26 cellular contexts compared by ENCODE assay signal in the genomic region with DNA sequence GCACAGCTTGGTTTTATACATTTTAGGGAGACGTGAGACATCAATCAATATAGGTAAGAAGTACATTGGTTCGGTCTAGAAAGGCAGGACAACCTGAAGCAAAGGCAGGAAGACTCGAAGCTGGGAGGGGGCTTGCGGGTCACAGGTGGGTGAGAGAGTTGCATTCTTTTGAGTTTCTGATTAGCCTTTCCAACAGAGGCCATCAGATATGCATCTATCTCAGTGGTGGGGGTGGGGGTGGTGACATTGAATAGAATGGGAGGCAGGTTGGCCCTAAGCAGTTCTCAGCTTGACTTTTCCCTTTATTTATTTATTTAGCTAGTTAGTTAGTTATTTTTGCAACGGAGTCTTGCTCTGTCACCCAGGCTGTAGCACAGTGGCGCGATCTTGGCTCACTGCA.
A peak's percentile ranks its signal among the peaks of the same experiment; 100 is the strongest.
DNase-seq lines count a peak whose midpoint lies in the region; ATAC-seq, FAIRE-seq and TF ChIP-seq lines count a peak whose summit lies in the region.
"Had no signal": no experiment of that assay in that cellular context is flagged by ENCODE, and none has a peak within 500 bp of the region (broad histone marks: within the 10 kb centered on the region; RNA-seq: fewer than 3 reads in every experiment).

No MANE protein-coding gene starts in this region.

- H3K79me1 ChIP-seq in H1 (ENCODE audit: low read depth, low read length): no peaks in the 10 kb centered on the region

- H2BK15ac ChIP-seq in H1 (ENCODE audit: low read length): no peak overlapping the region

- H4K8ac ChIP-seq in H1 (ENCODE audit: extremely low read depth, insufficient read depth, low read length): no peak overlapping the region

- no peak overlapping the region; the same call in 2 of the 3 replicates for H3K4me3 Mint-ChIP-seq in GM23338
- H3K4me3 Mint-ChIP-seq: CD14-positive monocyte; CD4-positive, alpha-beta T cell; CD8-positive, alpha-beta memory T cell; HFFc6 had no signal

- H2BK120ac ChIP-seq in H1 (replicated peaks; ENCODE audit: low read depth, low read length): no peak overlapping the region

- CTCF ChIA-PET in H1 (lab: Charles Lee; ENCODE audit: partially characterized antibody): interaction anchor here (0.6 to 1.3 kb wide), 4 partner anchors 24 to 701 kb away, joined by 3 read pairs; no protein-coding TSS in a partner anchor

- H3K9me2 ChIP-seq in GM23338 (ENCODE audit: insufficient read depth): no peaks in the 10 kb centered on the region; the same call in 1 of the 2 replicates

- 75% methylated on average over 7 of the region's 7 CpGs; no CpG with 5 or more reads in 1 of the 2 experiments for WGBS in H1 (ENCODE audit: extremely low coverage in 1 of 2, insufficient coverage in 1 of 2, insufficient read length in 1 of 2, insufficient replicate concordance in 2 of 2, low coverage in 1 of 2, low lambda C conversion rate in 2 of 2, missing lambda C conversion rate in 1 of 2), 2 experiments

- no peak for TF ChIP-seq RAD21 in H1 (IDR thresholded peaks at IDR 0.05 in 1 of 2, conservative IDR thresholded peaks at IDR 0.05 in 1 of 2; ENCODE audit: low read depth in 2 of 2, low read length in 2 of 2)

- H3K4me2 ChIP-seq in GM23338 (peak overlapping the region; percentile 38; the same call in 1 of the 2 replicates), H1 (ENCODE audit: insufficient read depth in 1 of 2, low read depth in 2 of 2, low read length in 2 of 2) (0 out of 4 replicates have a peak overlapping the region, but pooled peaks of 1 of the 2 experiments have one; percentile 41)
- H3K4me2 ChIP-seq: A549; BLaER1 treated with 17β-estradiol and CSF1 and Interleukin-3, amounts not matched to agents 10 nM and 100 nM had no signal

- DNase-seq in GM23338 (ENCODE audit: low spot score): peak; percentile 43
- DNase-seq in H1 (ENCODE audit: low read depth in 1 of 2, low spot score in 2 of 2): no peak
- peak; percentile 16 for DNase-seq in posterior vena cava (ENCODE audit: low spot score)
- no peak for DNase-seq in effector CD8-positive, alpha-beta T cell (lab: John Stamatoyannopoulos, UW)
- DNase-seq in NCI-H146 treated with DMSO at 0.1 percent for 48 hours (lab: John Stamatoyannopoulos, UW; ENCODE audit: unreplicated experiment): no peak
- DNase-seq in kidney: no peak
- DNase-seq: 8988T; ACHN; AML-193; BE2C; CD4-positive, alpha-beta T cell; CD8-positive, alpha-beta memory T cell; DMS 273 treated with DMSO at 0.1 percent for 48 hours; DMS79; EL; GF-D8; HFFc6 had no signal

- no peak overlapping the region for H3K23ac ChIP-seq in H1 (ENCODE audit: insufficient read length)

- no peak overlapping the region for H2AFZ ChIP-seq in GM23338
- no peak overlapping the region for H2AFZ ChIP-seq in H1 (ENCODE audit: low read length)

- H3K9me3 ChIP-seq in H1 (ENCODE audit: insufficient read depth in 2 of 2, low read depth in 1 of 2, low read length in 1 of 2) (no peaks in the 10 kb centered on the region), iPS-20b (ENCODE audit: insufficient read depth, low read depth, low read length) (no peaks in the 10 kb centered on the region), kidney (ENCODE audit: control insufficient read depth in 1 of 2, low read length in 2 of 2) (no peaks in the 10 kb centered on the region)
- H3K9me3 ChIP-seq: A549; BE2C; BLaER1 treated with 17β-estradiol and CSF1 and Interleukin-3, amounts not matched to agents 10 nM and 100 nM; HAP-1 had no signal

- peaks cover 25% of the 10 kb centered on the region; the same call in 1 of the 2 replicates for H3F3A ChIP-seq in GM23338 (replicated peaks; ENCODE audit: low read depth)

- no peaks in the 10 kb centered on the region for H3K27me3 ChIP-seq in GM23338 (ENCODE audit: insufficient read depth)
- H3K27me3 ChIP-seq in H1 (replicated peaks in 1 of 4; ENCODE audit: control insufficient read depth in 3 of 4, extremely low read depth in 1 of 4, insufficient read depth in 3 of 4, low read length in 3 of 4): no peaks in the 10 kb centered on the region; a peak in 1 of 7 replicates
- H3K27me3 ChIP-seq in iPS-20b (ENCODE audit: insufficient read depth, low read length): no peaks in the 10 kb centered on the region
- H3K27me3 ChIP-seq: BE2C; BLaER1 treated with 17β-estradiol and CSF1 and Interleukin-3, amounts not matched to agents 10 nM and 100 nM had no signal

- H2BK5ac ChIP-seq in H1 (ENCODE audit: low read depth, low read length): peak overlapping the region; percentile 52; the same call in 1 of the 2 replicates

- ATAC-seq in GM23338 (peak; percentile 29; the same call in 2 of the 3 replicates), GM21737 (IDR thresholded peaks at IDR 0.05; ENCODE audit: unreplicated experiment) (no peak)
- ATAC-seq: A549 had no signal

- intact Hi-C loops in posterior vena cava (cut with DNase I): no loop called here
- intact Hi-C loops in kidney (cut with DNase I): no loop called here

- no peaks in the 10 kb centered on the region for H3K36me3 Mint-ChIP-seq in GM23338 (ENCODE audit: low read depth)
- H3K36me3 Mint-ChIP-seq: CD14-positive monocyte; CD8-positive, alpha-beta memory T cell had no signal

- peaks cover 19% of the 10 kb centered on the region for H3K27me3 Mint-ChIP-seq in GM23338 (ENCODE audit: insufficient read depth, low read depth, poor library complexity)
- H3K27me3 Mint-ChIP-seq: CD4-positive, alpha-beta T cell had no signal

- no peak overlapping the region for H3K56ac ChIP-seq in H1 (replicated peaks; ENCODE audit: insufficient read length, low read depth, low read length)

- H2BK20ac ChIP-seq in H1 (ENCODE audit: low read length): no peak overlapping the region

- H3K79me2 ChIP-seq in GM23338 (replicated peaks; ENCODE audit: insufficient read depth) (no peaks in the 10 kb centered on the region), H1 (ENCODE audit: control insufficient read depth in 1 of 2, insufficient read depth in 2 of 2, low read length in 2 of 2) (no peaks in the 10 kb centered on the region)

- no peak overlapping the region for H3K9ac ChIP-seq in H1 (replicated peaks in 1 of 4; ENCODE audit: extremely low read depth in 1 of 4, low read depth in 3 of 4, low read length in 3 of 4)
- H3K9ac ChIP-seq in iPS-20b (ENCODE audit: low read depth, low read length): no peak overlapping the region; the same call in 1 of the 2 replicates
- H3K9ac ChIP-seq in kidney (ENCODE audit: low read length in 2 of 2): no peak overlapping the region
- H3K9ac ChIP-seq: BLaER1 treated with 17β-estradiol and CSF1 and Interleukin-3, amounts not matched to agents 10 nM and 100 nM had no signal

- TF ChIP-seq EP300 in H1 (IDR thresholded peaks at IDR 0.05; ENCODE audit: borderline replicate concordance in 1 of 2, low read depth in 2 of 2, low read length in 2 of 2): no peak

- no peak overlapping the region for H3K4ac ChIP-seq in H1 (replicated peaks; ENCODE audit: insufficient read length, low read depth, low read length)

- H3K36me3 ChIP-seq in GM23338 (ENCODE audit: insufficient read depth) (no peaks in the 10 kb centered on the region), H1 (ENCODE audit: control insufficient read depth in 2 of 4, insufficient read depth in 4 of 4, low read length in 3 of 4) (no peaks in the 10 kb centered on the region), iPS-20b (ENCODE audit: insufficient read depth, low read depth, low read length) (no peaks in the 10 kb centered on the region), kidney (ENCODE audit: control insufficient read depth in 1 of 2, insufficient read depth in 2 of 2, low read length in 2 of 2) (no peaks in the 10 kb centered on the region)
- H3K36me3 ChIP-seq: BE2C; BLaER1 treated with 17β-estradiol and CSF1 and Interleukin-3, amounts not matched to agents 10 nM and 100 nM; HAP-1 had no signal

- no peaks in the 10 kb centered on the region for H4K20me1 ChIP-seq in GM23338 (replicated peaks; ENCODE audit: insufficient read depth)
- no peaks in the 10 kb centered on the region for H4K20me1 ChIP-seq in H1 (replicated peaks in 1 of 2; ENCODE audit: control insufficient read depth in 1 of 2, insufficient read depth in 2 of 2, low read length in 2 of 2)
- H4K20me1 ChIP-seq: BLaER1 treated with 17β-estradiol and CSF1 and Interleukin-3, amounts not matched to agents 10 nM and 100 nM had no signal

- H4K5ac ChIP-seq in H1 (ENCODE audit: insufficient read length, low read depth, low read length): no peak overlapping the region

- TF ChIP-seq CTCF in GM23338 (conservative IDR thresholded peaks at IDR 0.05; ENCODE audit: low read depth in 2 of 2): no peak
- TF ChIP-seq CTCF in H1 (IDR thresholded peaks at IDR 0.05; ENCODE audit: control extremely low read depth in 1 of 3, insufficient read depth in 1 of 3, low read depth in 1 of 3, low read length in 3 of 3): no peak
- no peak for TF ChIP-seq CTCF in kidney (IDR thresholded peaks at IDR 0.05; ENCODE audit: borderline replicate concordance, extremely low read depth, insufficient read depth)

- FAIRE-seq in H1 (lab: Jason Lieb, UNC) (no peak), kidney (lab: Jason Lieb, UNC) (no peak)
- FAIRE-seq: A549, D721Med, GM12891, GM18507 had no signal

- no peak overlapping the region for H3K18ac ChIP-seq in H1 (ENCODE audit: extremely low read depth, low read length)

- no peak overlapping the region for H2AK5ac ChIP-seq in H1 (ENCODE audit: low read depth, low read length)

- no peak overlapping the region for H3K27ac Mint-ChIP-seq in GM23338
- H3K27ac Mint-ChIP-seq: CD4-positive, alpha-beta T cell; CD8-positive, alpha-beta memory T cell; HFFc6 had no signal

- H3K9me3 Mint-ChIP-seq in GM23338: no peaks in the 10 kb centered on the region
- H3K9me3 Mint-ChIP-seq: CD4-positive, alpha-beta T cell; CD8-positive, alpha-beta memory T cell; HFFc6 had no signal

- POLR2A ChIA-PET in H1 (lab: Charles Lee; ENCODE audit: partially characterized antibody): interaction anchor here (1.1 to 4.2 kb wide), 5 partner anchors 12 to 39 kb away, joined by 3 to 27 read pairs (median 12); no protein-coding TSS in a partner anchor

- H4K91ac ChIP-seq in H1 (replicated peaks; ENCODE audit: insufficient read length, low read length): no peak overlapping the region

- no peak for TF ChIP-seq POLR2A in H1 (IDR thresholded peaks at IDR 0.05; ENCODE audit: control extremely low read depth in 1 of 2, low read depth in 2 of 2, low read length in 2 of 2)

- no peaks in the 10 kb centered on the region for H3K23me2 ChIP-seq in H1 (ENCODE audit: low read depth, low read length)

- peaks cover 34% of the 10 kb centered on the region for H3K4me1 Mint-ChIP-seq in GM23338
- H3K4me1 Mint-ChIP-seq: CD14-positive monocyte; CD8-positive, alpha-beta memory T cell had no signal

- H3K4me3 ChIP-seq in GM23338 (no peak overlapping the region), H1 (ENCODE audit: extremely low read depth in 1 of 4, insufficient read depth in 2 of 4, low read depth in 3 of 4, low read length in 4 of 4) (no peak overlapping the region), iPS-20b (ENCODE audit: low read length) (no peak overlapping the region), kidney (ENCODE audit: low read length in 2 of 2) (no peak overlapping the region)
- H3K4me3 ChIP-seq: A549; BLaER1 treated with 17β-estradiol and CSF1 and Interleukin-3, amounts not matched to agents 10 nM and 100 nM; HAP-1 had no signal

- 0 out of 2 replicates have a peak overlapping the region, but pooled peaks have one; percentile 60 for H2BK12ac ChIP-seq in H1 (ENCODE audit: low read depth, low read length)

- H3K4me1 ChIP-seq in GM23338 (ENCODE audit: insufficient read depth) (peaks cover 15% of the 10 kb centered on the region), H1 (replicated peaks in 1 of 4; ENCODE audit: control insufficient read depth in 3 of 4, insufficient read depth in 4 of 4, low read length in 3 of 4) (peaks cover 0 to 9% (median 4%) of the 10 kb centered on the region in 4 experiments; a peak in 4 of 7 replicates), iPS-20b (ENCODE audit: insufficient read depth, low read length) (peaks cover 7% of the 10 kb centered on the region; the same call in 1 of the 2 replicates), kidney (ENCODE audit: control insufficient read depth in 1 of 2, insufficient read depth in 1 of 2, low read depth in 1 of 2, low read length in 2 of 2) (no peaks in the 10 kb centered on the region)
- H3K4me1 ChIP-seq: A549; BE2C; BLaER1 treated with 17β-estradiol and CSF1 and Interleukin-3, amounts not matched to agents 10 nM and 100 nM; HAP-1 had no signal

- no peak overlapping the region for H3K14ac ChIP-seq in H1 (ENCODE audit: insufficient read length)

- H3K27ac ChIP-seq in GM23338 (ENCODE audit: low read depth) (0 out of 2 replicates have a peak overlapping the region, but pooled peaks have one; percentile 53), H1 (ENCODE audit: low read depth, low read length) (no peak overlapping the region), iPS-20b (ENCODE audit: low read length) (peak overlapping the region; percentile 8), kidney (ENCODE audit: low read depth in 2 of 2, low read length in 2 of 2) (no peak overlapping the region)
- H3K27ac ChIP-seq: A549; BLaER1 treated with 17β-estradiol and CSF1 and Interleukin-3, amounts not matched to agents 10 nM and 100 nM had no signal

Comparison
In these comparisons a context has a peak if more than half of its experiments do, and no peak if none do; other contexts are left out.
1. DNase-seq: peak in GM23338 (single experiment) and posterior vena cava (single experiment); none in H1 (0 of 2), effector CD8-positive, alpha-beta T cell (single experiment), NCI-H146 treated with DMSO at 0.1 percent for 48 hours (single experiment) and kidney (single experiment).
2. H3K27ac ChIP-seq: peak in GM23338 (single experiment) and iPS-20b (single experiment); none in H1 (single experiment) and kidney (0 of 2).